23 cellular contexts compared by ENCODE assay signal in the genomic region with DNA sequence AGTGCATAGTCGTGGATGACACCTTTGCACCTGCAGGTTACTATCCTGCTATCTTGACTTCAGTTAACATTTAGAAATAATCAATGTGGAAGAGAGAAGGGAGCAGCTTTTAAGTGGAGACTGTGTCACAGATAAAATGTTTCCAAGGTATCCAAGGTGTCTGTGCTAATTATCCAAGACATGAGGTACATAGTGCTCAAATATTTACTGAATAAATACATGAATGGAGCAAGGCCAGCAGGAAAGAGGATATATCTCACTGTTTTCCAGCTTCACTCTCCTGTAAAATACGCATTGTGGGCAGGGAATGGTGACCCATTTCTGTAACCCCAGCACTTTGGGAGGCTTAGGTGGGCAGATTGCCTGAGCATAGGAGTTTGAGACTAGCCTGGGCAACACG.
"Had no signal": no experiment of that assay in that cellular context is flagged by ENCODE, and none has a peak within 500 bp of the region (broad histone marks: within the 10 kb centered on the region; RNA-seq: fewer than 3 reads in every experiment).

No MANE protein-coding gene starts in this region.

- ATAC-seq: heart left ventricle; left lobe of liver; psoas muscle; right lobe of liver; stimulated activated memory B cell treated with anti-CD40 and anti-IgM and Interleukin-4, amounts not matched to agents 10 μg/mL and 1 μg/mL and 100 μg/mL, for 72 hours had no signal

- H3K9me3 ChIP-seq: heart left ventricle, lower lobe of right lung, psoas muscle, right lobe of liver, spleen, tibial artery, upper lobe of left lung, uterus had no signal

- H3K4me3 ChIP-seq: coronary artery, dorsolateral prefrontal cortex, heart left ventricle, lower lobe of right lung, psoas muscle, right lobe of liver, spleen, tibial artery, upper lobe of left lung, uterus had no signal

- H3K36me3 ChIP-seq: heart left ventricle, lower lobe of right lung, right lobe of liver, spleen, tibial artery, upper lobe of left lung, uterus had no signal

- DNase-seq: dorsolateral prefrontal cortex; effector CD8-positive, alpha-beta T cell; foreskin melanocyte; heart left ventricle; hippocampal formation; kidney glomerular epithelial cell; lower lobe of right lung; midbrain; naive B cell; nephron progenitor cell; psoas muscle; retina; right lobe of liver; spleen; stimulated activated CD4-positive, alpha-beta T cell treated with anti-CD3 and anti-CD28 coated beads, Interleukin-15, amount 100 ng/mL, for 24 hours; stimulated activated CD4-positive, alpha-beta T cell treated with anti-CD3 and anti-CD28 coated beads, Interleukin-1b, Interleukin-23, amount 100 ng/mL, for 48 hours; stimulated activated CD4-positive, alpha-beta T cell treated with anti-CD3 and anti-CD28 coated beads, Interleukin-4, amount 100 ng/mL, for 24 hours; tibial artery; upper lobe of left lung; uterus had no signal

- H3K4me1 ChIP-seq: right lobe of liver, spleen, uterus had no signal
